Comparison of ENCODE assay signal across 21 cellular contexts in genomic region chr10:15183689-15184481, GRCh38.
"Had no signal": no experiment of that assay in that cellular context is flagged by ENCODE, and none has a peak within 500 bp of the region (broad histone marks: within the 10 kb centered on the region; RNA-seq: fewer than 3 reads in every experiment).

No MANE protein-coding gene starts in this region.

- H3K9me3 Mint-ChIP-seq: dendritic cell treated with granulocyte-macrophage colony-stimulating factor and Interleukin-4, amounts not matched to agents 40 ng/mL and 50 ng/mL, for 4 days; effector memory CD8-positive, alpha-beta T cell; natural killer cell; neural crest cell had no signal

- H3K36me3 ChIP-seq: esophagus muscularis mucosa, tibial nerve, upper lobe of right lung had no signal

- H3K27me3 ChIP-seq: esophagus muscularis mucosa, foreskin keratinocyte, testis, tibial nerve, upper lobe of right lung had no signal

- H3K27ac ChIP-seq: epithelial cell of prostate, esophagus muscularis mucosa, foreskin keratinocyte, skin epidermis, testis, tibial nerve, upper lobe of right lung had no signal

- DNase-seq: effector memory CD8-positive, alpha-beta T cell; foreskin keratinocyte; hippocampal formation; left colon; left ventricle myocardium superior; mesendoderm; natural killer cell; stimulated activated CD4-positive, alpha-beta T cell treated with anti-CD3 and anti-CD28 coated beads, Interleukin-2, amount 100 ng/mL, for 24 hours; stimulated activated CD4-positive, alpha-beta T cell treated with anti-CD3 and anti-CD28 coated beads, Interleukin-4, amount 100 ng/mL, for 4 hours; stimulated activated naive B cell treated with anti-CD40 and anti-IgM and Interleukin-4, amounts not matched to agents 10 μg/mL and 1 μg/mL and 100 μg/mL, for 72 hours; stimulated activated naive CD8-positive, alpha-beta T cell treated with anti-CD3 and anti-CD28 coated beads, Interleukin-15, amount 100 ng/mL, for 72 hours; testis; upper lobe of right lung had no signal

- H3K36me3 Mint-ChIP-seq: natural killer cell; stimulated activated naive B cell treated with anti-CD40 and anti-IgM and Interleukin-4, amounts not matched to agents 10 μg/mL and 1 μg/mL and 100 μg/mL, for 72 hours had no signal

- H3K27me3 Mint-ChIP-seq: stimulated activated naive CD8-positive, alpha-beta T cell treated with anti-CD3 and anti-CD28 coated beads, Interleukin-15, amount 100 ng/mL, for 72 hours had no signal

- H3K4me1 Mint-ChIP-seq: neural crest cell had no signal

- H3K27ac Mint-ChIP-seq: dendritic cell treated with granulocyte-macrophage colony-stimulating factor and Interleukin-4, amounts not matched to agents 40 ng/mL and 50 ng/mL, for 4 days; natural killer cell; stimulated activated naive CD8-positive, alpha-beta T cell treated with anti-CD3 and anti-CD28 coated beads, Interleukin-15, amount 100 ng/mL, for 72 hours had no signal

- H3K4me1 ChIP-seq: foreskin keratinocyte, testis, tibial nerve, upper lobe of right lung had no signal

- H3K9me3 ChIP-seq: esophagus muscularis mucosa, testis, tibial nerve, upper lobe of right lung had no signal

- H3K4me3 ChIP-seq: esophagus muscularis mucosa, lung, skin epidermis, testis, tibial nerve, upper lobe of right lung had no signal

- H3K4me3 Mint-ChIP-seq: dendritic cell treated with granulocyte-macrophage colony-stimulating factor and Interleukin-4, amounts not matched to agents 40 ng/mL and 50 ng/mL, for 4 days; effector memory CD8-positive, alpha-beta T cell; natural killer cell; neural crest cell; stimulated activated naive B cell treated with anti-CD40 and anti-IgM and Interleukin-4, amounts not matched to agents 10 μg/mL and 1 μg/mL and 100 μg/mL, for 72 hours; stimulated activated naive CD8-positive, alpha-beta T cell treated with anti-CD3 and anti-CD28 coated beads, Interleukin-15, amount 100 ng/mL, for 72 hours had no signal

- ATAC-seq: effector memory CD8-positive, alpha-beta T cell; foreskin keratinocyte; left colon; natural killer cell; sciatic nerve; stimulated activated naive B cell treated with anti-CD40 and anti-IgM and Interleukin-4, amounts not matched to agents 10 μg/mL and 1 μg/mL and 100 μg/mL, for 72 hours; stimulated activated naive CD8-positive, alpha-beta T cell treated with anti-CD3 and anti-CD28 coated beads, Interleukin-15, amount 100 ng/mL, for 72 hours; upper lobe of right lung had no signal
